Comparison of ENCODE assay signal across 2 cellular contexts in the genomic region with DNA sequence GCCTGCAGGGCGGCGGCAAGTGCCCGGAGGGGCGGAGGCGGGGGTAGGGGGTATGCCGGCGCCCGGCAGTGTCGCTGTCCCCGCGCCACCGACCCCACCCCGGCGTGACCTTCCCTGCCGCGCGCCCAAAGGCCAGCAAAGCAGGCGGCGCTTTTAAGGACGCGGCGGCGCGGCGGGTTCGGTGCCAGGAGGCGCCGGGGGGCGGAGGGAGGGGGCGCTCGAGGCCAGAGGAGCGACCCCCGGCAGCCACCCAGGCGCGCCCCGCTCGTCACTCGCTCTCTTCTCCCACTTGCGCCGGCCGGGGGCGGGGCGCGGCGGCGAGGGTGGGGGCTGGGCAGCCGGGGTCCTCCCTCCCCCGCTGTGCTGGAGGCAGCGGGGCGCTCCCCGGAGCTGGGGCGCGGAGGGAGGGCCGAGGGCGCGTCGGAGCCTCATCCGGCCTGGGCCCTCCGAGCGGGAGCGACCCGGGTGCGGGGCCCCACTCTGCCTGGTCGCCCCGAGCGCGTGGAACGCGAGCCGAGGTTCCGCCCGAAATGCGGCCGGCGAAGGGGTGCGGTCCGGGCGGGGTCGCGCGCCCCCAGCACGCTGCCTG.
TF ChIP-seq lines count a peak whose summit lies in the region.

No MANE protein-coding gene starts in this region.

TF ChIP-seq in SK-N-SH, 30 proteins besides CTCF, POLR2A, EP300 and RAD21 (continued from another document):
- TF ChIP-seq, protein P1, sequence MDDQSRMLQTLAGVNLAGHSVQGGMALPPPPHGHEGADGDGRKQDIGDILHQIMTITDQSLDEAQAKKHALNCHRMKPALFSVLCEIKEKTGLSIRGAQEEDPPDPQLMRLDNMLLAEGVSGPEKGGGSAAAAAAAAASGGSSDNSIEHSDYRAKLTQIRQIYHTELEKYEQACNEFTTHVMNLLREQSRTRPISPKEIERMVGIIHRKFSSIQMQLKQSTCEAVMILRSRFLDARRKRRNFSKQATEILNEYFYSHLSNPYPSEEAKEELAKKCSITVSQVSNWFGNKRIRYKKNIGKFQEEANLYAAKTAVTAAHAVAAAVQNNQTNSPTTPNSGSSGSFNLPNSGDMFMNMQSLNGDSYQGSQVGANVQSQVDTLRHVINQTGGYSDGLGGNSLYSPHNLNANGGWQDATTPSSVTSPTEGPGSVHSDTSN (IDR thresholded peaks at IDR 0.05), result no peak

TF ChIP-seq in SK-N-SH treated with all-trans-retinoic acid at 6 μM for 48 hours, 23 proteins besides CTCF, POLR2A, EP300 and RAD21 (continued from another document):
- TF ChIP-seq, protein P2, sequence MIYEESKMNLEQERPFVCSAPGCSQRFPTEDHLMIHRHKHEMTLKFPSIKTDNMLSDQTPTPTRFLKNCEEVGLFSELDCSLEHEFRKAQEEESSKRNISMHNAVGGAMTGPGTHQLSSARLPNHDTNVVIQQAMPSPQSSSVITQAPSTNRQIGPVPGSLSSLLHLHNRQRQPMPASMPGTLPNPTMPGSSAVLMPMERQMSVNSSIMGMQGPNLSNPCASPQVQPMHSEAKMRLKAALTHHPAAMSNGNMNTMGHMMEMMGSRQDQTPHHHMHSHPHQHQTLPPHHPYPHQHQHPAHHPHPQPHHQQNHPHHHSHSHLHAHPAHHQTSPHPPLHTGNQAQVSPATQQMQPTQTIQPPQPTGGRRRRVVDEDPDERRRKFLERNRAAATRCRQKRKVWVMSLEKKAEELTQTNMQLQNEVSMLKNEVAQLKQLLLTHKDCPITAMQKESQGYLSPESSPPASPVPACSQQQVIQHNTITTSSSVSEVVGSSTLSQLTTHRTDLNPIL (CRISPR knock-in tag; IDR thresholded peaks at IDR 0.05; ENCODE audit: low read depth), result no peak
- TF ChIP-seq GLIS3 (CRISPR knock-in tag; IDR thresholded peaks at IDR 0.05), result no peak
- TF ChIP-seq CSDC2 (CRISPR knock-in tag; IDR thresholded peaks at IDR 0.05), result no peak
- TF ChIP-seq ISL1 (CRISPR knock-in tag; IDR thresholded peaks at IDR 0.05), result no peak
- no peak for TF ChIP-seq ESRRG (CRISPR knock-in tag; IDR thresholded peaks at IDR 0.05)
- TF ChIP-seq, protein P3, sequence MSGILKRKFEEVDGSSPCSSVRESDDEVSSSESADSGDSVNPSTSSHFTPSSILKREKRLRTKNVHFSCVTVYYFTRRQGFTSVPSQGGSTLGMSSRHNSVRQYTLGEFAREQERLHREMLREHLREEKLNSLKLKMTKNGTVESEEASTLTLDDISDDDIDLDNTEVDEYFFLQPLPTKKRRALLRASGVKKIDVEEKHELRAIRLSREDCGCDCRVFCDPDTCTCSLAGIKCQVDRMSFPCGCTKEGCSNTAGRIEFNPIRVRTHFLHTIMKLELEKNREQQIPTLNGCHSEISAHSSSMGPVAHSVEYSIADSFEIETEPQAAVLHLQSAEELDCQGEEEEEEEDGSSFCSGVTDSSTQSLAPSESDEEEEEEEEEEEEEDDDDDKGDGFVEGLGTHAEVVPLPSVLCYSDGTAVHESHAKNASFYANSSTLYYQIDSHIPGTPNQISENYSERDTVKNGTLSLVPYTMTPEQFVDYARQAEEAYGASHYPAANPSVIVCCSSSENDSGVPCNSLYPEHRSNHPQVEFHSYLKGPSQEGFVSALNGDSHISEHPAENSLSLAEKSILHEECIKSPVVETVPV (CRISPR knock-in tag; IDR thresholded peaks at IDR 0.05), result no peak
- no peak for TF ChIP-seq TOX (CRISPR knock-in tag; IDR thresholded peaks at IDR 0.05; ENCODE audit: borderline replicate concordance)
- TF ChIP-seq, protein P4, sequence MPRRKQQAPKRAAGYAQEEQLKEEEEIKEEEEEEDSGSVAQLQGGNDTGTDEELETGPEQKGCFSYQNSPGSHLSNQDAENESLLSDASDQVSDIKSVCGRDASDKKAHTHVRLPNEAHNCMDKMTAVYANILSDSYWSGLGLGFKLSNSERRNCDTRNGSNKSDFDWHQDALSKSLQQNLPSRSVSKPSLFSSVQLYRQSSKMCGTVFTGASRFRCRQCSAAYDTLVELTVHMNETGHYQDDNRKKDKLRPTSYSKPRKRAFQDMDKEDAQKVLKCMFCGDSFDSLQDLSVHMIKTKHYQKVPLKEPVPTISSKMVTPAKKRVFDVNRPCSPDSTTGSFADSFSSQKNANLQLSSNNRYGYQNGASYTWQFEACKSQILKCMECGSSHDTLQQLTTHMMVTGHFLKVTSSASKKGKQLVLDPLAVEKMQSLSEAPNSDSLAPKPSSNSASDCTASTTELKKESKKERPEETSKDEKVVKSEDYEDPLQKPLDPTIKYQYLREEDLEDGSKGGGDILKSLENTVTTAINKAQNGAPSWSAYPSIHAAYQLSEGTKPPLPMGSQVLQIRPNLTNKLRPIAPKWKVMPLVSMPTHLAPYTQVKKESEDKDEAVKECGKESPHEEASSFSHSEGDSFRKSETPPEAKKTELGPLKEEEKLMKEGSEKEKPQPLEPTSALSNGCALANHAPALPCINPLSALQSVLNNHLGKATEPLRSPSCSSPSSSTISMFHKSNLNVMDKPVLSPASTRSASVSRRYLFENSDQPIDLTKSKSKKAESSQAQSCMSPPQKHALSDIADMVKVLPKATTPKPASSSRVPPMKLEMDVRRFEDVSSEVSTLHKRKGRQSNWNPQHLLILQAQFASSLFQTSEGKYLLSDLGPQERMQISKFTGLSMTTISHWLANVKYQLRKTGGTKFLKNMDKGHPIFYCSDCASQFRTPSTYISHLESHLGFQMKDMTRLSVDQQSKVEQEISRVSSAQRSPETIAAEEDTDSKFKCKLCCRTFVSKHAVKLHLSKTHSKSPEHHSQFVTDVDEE (CRISPR knock-in tag; IDR thresholded peaks at IDR 0.05), result no peak
- no peak for TF ChIP-seq ZC3H10 (CRISPR knock-in tag; IDR thresholded peaks at IDR 0.05)
- TF ChIP-seq ZNF565 (CRISPR knock-in tag; conservative IDR thresholded peaks at IDR 0.05; ENCODE audit: low read depth), result no peak
- TF ChIP-seq ARNTL (CRISPR knock-in tag; IDR thresholded peaks at IDR 0.05; ENCODE audit: borderline replicate concordance, low read depth), result no peak
- TF ChIP-seq ZNF70 (CRISPR knock-in tag; IDR thresholded peaks at IDR 0.05), result no peak
- no peak for TF ChIP-seq ZFP30 (CRISPR knock-in tag; IDR thresholded peaks at IDR 0.05)
- no peak for TF ChIP-seq OSR1 (CRISPR knock-in tag; IDR thresholded peaks at IDR 0.05)
TF ChIP-seq in SK-N-SH treated with all-trans-retinoic acid at 6 μM for 48 hours: peak in this region for 0.
